ENCODE assay signal across 19 cellular contexts in the genomic region with DNA sequence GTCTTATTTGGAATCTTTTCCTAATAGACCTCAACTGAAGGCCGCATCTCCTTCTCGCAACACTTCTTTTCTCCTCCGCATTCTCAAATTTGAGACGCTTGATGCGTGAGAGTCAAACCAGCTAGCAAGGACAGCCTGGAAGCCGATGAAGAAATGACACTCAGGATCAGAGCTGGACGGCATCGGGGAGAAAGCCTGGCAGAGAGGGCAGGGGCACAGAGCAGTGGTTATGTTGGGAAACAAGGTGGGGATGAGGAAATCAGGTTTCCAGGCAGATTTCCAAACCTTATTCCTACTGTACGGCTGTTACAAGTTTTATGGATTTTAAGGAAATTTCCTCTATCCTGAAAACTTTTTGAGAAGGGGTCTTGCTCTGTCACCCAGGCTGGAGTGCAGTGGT.
DNase-seq lines count a peak whose midpoint lies in the region; ATAC-seq, FAIRE-seq and TF ChIP-seq lines count a peak whose summit lies in the region.
"Had no signal": no experiment of that assay in that cellular context is flagged by ENCODE, and none has a peak within 500 bp of the region (broad histone marks: within the 10 kb centered on the region; RNA-seq: fewer than 3 reads in every experiment).

No MANE protein-coding gene starts in this region.

- intact Hi-C loops in A673 (cut with micrococcal nuclease; ENCODE audit: unreplicated experiment): no loop called here
- intact Hi-C loops in transverse colon (cut with DNase I; ENCODE audit: low total_unique reads): no loop called here

- H3K4me1 ChIP-seq in A673 (ENCODE audit: insufficient read depth, low read length, poor library complexity, severe bottlenecking): peaks cover 9% of the 10 kb centered on the region
- peaks cover 41 to 44% of the 10 kb centered on the region in 2 experiments for H3K4me1 ChIP-seq in neutrophil (ENCODE audit: control insufficient read depth in 1 of 2, insufficient read depth in 1 of 2, low read depth in 1 of 2, low read length in 1 of 2)
- H3K4me1 ChIP-seq in transverse colon: peaks cover 4 to 10% (median 8%) of the 10 kb centered on the region in 4 donors

- ATAC-seq in left lobe of liver: peak; percentile 69
- ATAC-seq in GM18907 (IDR thresholded peaks at IDR 0.05; ENCODE audit: unreplicated experiment): no peak
- ATAC-seq in GM21786 (IDR thresholded peaks at IDR 0.05; ENCODE audit: unreplicated experiment): no peak
- ATAC-seq: CD8-positive, alpha-beta T cell had no signal

- no peak for TF ChIP-seq EP300 in transverse colon (IDR thresholded peaks at IDR 0.05; ENCODE audit: low read depth)

- no peak for FAIRE-seq in GM12892 (lab: Jason Lieb, UNC)
- FAIRE-seq: GM12891, GM18507, H1 had no signal

- POLR2A ChIA-PET in A673 (lab: Charles Lee; ENCODE audit: low non-redundant PET): no interaction called here

- TF ChIP-seq CTCF in A673 (conservative IDR thresholded peaks at IDR 0.05; ENCODE audit: low read depth, low read length) (no peak), neutrophil (IDR thresholded peaks at IDR 0.05) (no peak), transverse colon (IDR thresholded peaks at IDR 0.05) (no peak)

- no peak overlapping the region for H3K27ac ChIP-seq in A673 (ENCODE audit: low read depth, low read length, poor library complexity, severe bottlenecking)
- peak overlapping the region; percentile 33 for H3K27ac ChIP-seq in neutrophil
- H3K27ac ChIP-seq in transverse colon: peak overlapping the region in 3 of 4 donors; percentile 28 to 56 (median 46)

- DNase-seq in A673 (ENCODE audit: low spot score) (no peak), left lobe of liver (ENCODE audit: low spot score) (no peak), transverse colon (no peak), GM12892 (ENCODE audit: insufficient read length) (no peak)
- DNase-seq: 8988T; CD8-positive, alpha-beta T cell; COR-L47; DMS 273 treated with DMSO at 0.1 percent for 48 hours; DMS53; DND-41; EL; H9 had no signal

- no peaks in the 10 kb centered on the region for H3K9me3 ChIP-seq in A673 (ENCODE audit: low read depth, low read length, poor library complexity, severe bottlenecking)
- H3K9me3 ChIP-seq in neutrophil: no peaks in the 10 kb centered on the region
- no peaks in the 10 kb centered on the region for H3K9me3 ChIP-seq in transverse colon
- H3K9me3 ChIP-seq: BLaER1 treated with 17β-estradiol and CSF1 and Interleukin-3, amounts not matched to agents 10 nM and 100 nM had no signal

- H3K27me3 ChIP-seq in A673 (replicated peaks; ENCODE audit: insufficient read depth, low read depth, low read length, poor library complexity): no peaks in the 10 kb centered on the region
- no peaks in the 10 kb centered on the region for H3K27me3 ChIP-seq in neutrophil
- H3K27me3 ChIP-seq in transverse colon: no peaks in the 10 kb centered on the region
- H3K27me3 ChIP-seq: BLaER1 treated with 17β-estradiol and CSF1 and Interleukin-3, amounts not matched to agents 10 nM and 100 nM had no signal

- H3K4me3 ChIP-seq in A673 (ENCODE audit: low read depth, low read length, poor library complexity, severe bottlenecking): no peak overlapping the region
- no peak overlapping the region for H3K4me3 ChIP-seq in neutrophil (ENCODE audit: low read depth in 1 of 2, low read length in 1 of 2)
- H3K4me3 ChIP-seq in transverse colon: no peak overlapping the region
- H3K4me3 ChIP-seq: BLaER1 treated with 17β-estradiol and CSF1 and Interleukin-3, amounts not matched to agents 10 nM and 100 nM had no signal

- CTCF ChIA-PET in A673 (lab: Charles Lee): no interaction called here

- TSS peak; percentile 22 for BruUV-seq in A673 (replicated peaks; lab: Mats Ljungman, UMichigan)

- TF ChIP-seq POLR2A in transverse colon (IDR thresholded peaks at IDR 0.05) (no peak), GM12892 (IDR thresholded peaks at IDR 0.05; ENCODE audit: low read depth, low read length) (no peak)

- no peaks in the 10 kb centered on the region for H3K36me3 ChIP-seq in A673 (ENCODE audit: insufficient read depth, low read length, poor library complexity, severe bottlenecking)
- peaks cover 10% of the 10 kb centered on the region for H3K36me3 ChIP-seq in neutrophil
- H3K36me3 ChIP-seq in transverse colon: peaks cover 0 to 18% (median 8%) of the 10 kb centered on the region in 4 donors

- in situ Hi-C loops in transverse colon (cut with MboI; ENCODE audit: low pct_ligation_motif_present in 1 of 4, low pct_unique_long_range_greater_than_20kb in 1 of 4, low sequenced_read_pairs in 3 of 4): no loop called here

- 87 to 91% methylated on average over 6 to 9 of the region's 9 CpGs for WGBS in transverse colon (ENCODE audit: low coverage in 1 of 2), 2 donors
